In the genomic region with DNA sequence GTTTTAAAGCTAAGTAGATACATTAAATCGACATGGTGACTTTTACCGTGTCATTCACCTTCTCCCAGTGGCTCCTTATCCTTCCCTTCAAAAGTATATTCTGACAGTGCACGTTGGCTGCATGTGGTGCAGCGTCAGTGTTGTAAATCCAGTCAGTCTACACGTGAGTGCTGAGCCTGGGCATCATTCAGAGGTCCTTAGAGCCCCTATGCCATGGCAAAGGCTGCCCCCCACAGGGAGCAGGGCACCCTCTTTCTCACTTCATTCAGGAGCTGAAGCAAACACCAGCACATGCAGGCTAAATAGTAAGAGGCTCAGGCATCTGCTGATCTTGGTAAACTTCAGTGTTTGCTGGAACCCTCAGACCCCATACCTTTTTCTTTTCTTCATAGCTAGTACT, we compare ENCODE assay signal across 18 cellular contexts. TPM values are rescaled to one million over a fixed set of nuclear protein-coding genes. Genes with fewer than 3 reads are reported as not detected.
DNase-seq lines count a peak whose midpoint lies in the region; ATAC-seq and TF ChIP-seq lines count a peak whose summit lies in the region.
"Had no signal": no experiment of that assay in that cellular context is flagged by ENCODE, and none has a peak within 500 bp of the region (broad histone marks: within the 10 kb centered on the region; RNA-seq: fewer than 3 reads in every experiment).

No MANE protein-coding gene starts in this region.

- CTCF ChIA-PET in activated CD4-positive, alpha-beta T cell treated with anti-CD3 and anti-CD28 coated beads, Interleukin-2, amount 10 ng/mL, durations not matched to agents 7 days and 5 days (lab: Charles Lee): interaction anchor here (0.8 to 3.3 kb wide), 6 partner anchors 10 to 169 kb away, joined by 3 to 17 read pairs (median 4); a partner anchor contains a TSS
- CTCF ChIA-PET in activated CD4-positive, alpha-beta memory T cell treated with anti-CD3 and anti-CD28 coated beads, Interleukin-2, amount 10 ng/mL, durations not matched to agents 7 days and 5 days (lab: Charles Lee): interaction anchor here (1.2 to 1.7 kb wide), 5 partner anchors 11 to 178 kb away, joined by 4 to 5 read pairs (median 5); a partner anchor contains a TSS
- CTCF ChIA-PET in GM10248 (lab: Yijun Ruan, JAX): interaction anchor here (1.5 to 3.1 kb wide), 5 partner anchors 8 to 42 kb away, joined by 3 to 12 read pairs (median 6); a partner anchor contains a TSS

- TF ChIP-seq CTCF in GM13976 (IDR thresholded peaks at IDR 0.05; ENCODE audit: borderline replicate concordance, control extremely low read depth, extremely low read depth, insufficient read depth, missing control alignments) (peak; percentile 1), GM10248 (IDR thresholded peaks at IDR 0.05; ENCODE audit: control extremely low read depth, extremely low read depth, low read depth, missing control alignments) (no peak)

- no peaks in the 10 kb centered on the region for H3K9me3 Mint-ChIP-seq in activated CD4-positive, alpha-beta T cell treated with anti-CD3 and anti-CD28 coated beads, Interleukin-2, amount 10 ng/mL, durations not matched to agents 7 days and 5 days
- no peaks in the 10 kb centered on the region for H3K9me3 Mint-ChIP-seq in activated CD4-positive, alpha-beta memory T cell treated with anti-CD3 and anti-CD28 coated beads, Interleukin-2, amount 10 ng/mL, durations not matched to agents 7 days and 5 days
- H3K9me3 Mint-ChIP-seq in natural killer cell treated with Interleukin-12 subunit alpha and Interleukin-12 subunit beta and Interleukin-15 and Interleukin-18, amount 100 ng/mL, for 72 hours: no peaks in the 10 kb centered on the region

- H3K4me3 Mint-ChIP-seq in activated CD4-positive, alpha-beta T cell treated with anti-CD3 and anti-CD28 coated beads, Interleukin-2, amount 10 ng/mL, durations not matched to agents 7 days and 5 days: no peak overlapping the region
- no peak overlapping the region for H3K4me3 Mint-ChIP-seq in activated CD4-positive, alpha-beta memory T cell treated with anti-CD3 and anti-CD28 coated beads, Interleukin-2, amount 10 ng/mL, durations not matched to agents 7 days and 5 days
- H3K4me3 Mint-ChIP-seq in natural killer cell treated with Interleukin-12 subunit alpha and Interleukin-12 subunit beta and Interleukin-15 and Interleukin-18, amount 100 ng/mL, for 72 hours: no peak overlapping the region
- H3K4me3 Mint-ChIP-seq: CD14-positive monocyte had no signal

- in situ Hi-C loops in GM13976 (cut with MboI; ENCODE audit: low sequenced_read_pairs, unreplicated experiment): no loop called here

- DNase-seq in activated CD4-positive, alpha-beta T cell treated with anti-CD3 and anti-CD28 coated beads, Interleukin-2, amount 10 ng/mL, durations not matched to agents 7 days and 5 days: no peak
- no peak for DNase-seq in activated CD4-positive, alpha-beta T cell treated with anti-CD3 and anti-CD28 coated beads for 4 hours
- DNase-seq in GM13976 (ENCODE audit: low spot score) (no peak), GM10248 (ENCODE audit: extremely low spot score) (no peak), dermis blood vessel endothelial cell (no peak), cerebellar cortex (ENCODE audit: low spot score) (no peak)
- no peak for DNase-seq in activated CD4-positive, alpha-beta memory T cell treated with anti-CD3 and anti-CD28 coated beads, Interleukin-2, amount 10 ng/mL, durations not matched to agents 7 days and 5 days
- no peak for DNase-seq in natural killer cell treated with Interleukin-12 subunit alpha and Interleukin-12 subunit beta and Interleukin-15 and Interleukin-18, amount 100 ng/mL, for 72 hours (ENCODE audit: low spot score)
- DNase-seq: activated gamma-delta T cell; DMS79 treated with DMSO at 0.1 percent for 48 hours; left ventricle myocardium superior; MM.1S; mucosa of descending colon; NCI-H1694; NCI-H2227 treated with DMSO at 0.1 percent for 48 hours; stimulated activated CD4-positive, alpha-beta T cell treated with anti-CD3 and anti-CD28 coated beads, Interleukin-12 subunit alpha, Interleukin-12 subunit beta, amount 100 ng/mL, for 4 hours; testis had no signal

- H3K4me1 Mint-ChIP-seq in activated CD4-positive, alpha-beta T cell treated with anti-CD3 and anti-CD28 coated beads, Interleukin-2, amount 10 ng/mL, durations not matched to agents 7 days and 5 days: peaks cover 43% of the 10 kb centered on the region
- peaks cover 59% of the 10 kb centered on the region for H3K4me1 Mint-ChIP-seq in activated CD4-positive, alpha-beta memory T cell treated with anti-CD3 and anti-CD28 coated beads, Interleukin-2, amount 10 ng/mL, durations not matched to agents 7 days and 5 days
- peaks cover 39 to 42% of the 10 kb centered on the region in 2 donors for H3K4me1 Mint-ChIP-seq in natural killer cell treated with Interleukin-12 subunit alpha and Interleukin-12 subunit beta and Interleukin-15 and Interleukin-18, amount 100 ng/mL, for 72 hours (ENCODE audit: low read depth in 2 of 2)
- H3K4me1 Mint-ChIP-seq: CD14-positive monocyte had no signal

- no peak for ATAC-seq in natural killer cell treated with Interleukin-12 subunit alpha and Interleukin-12 subunit beta and Interleukin-15 and Interleukin-18, amount 100 ng/mL, for 72 hours
- ATAC-seq: left ventricle myocardium superior, mucosa of descending colon had no signal

- POLR2A ChIA-PET in activated CD4-positive, alpha-beta T cell treated with anti-CD3 and anti-CD28 coated beads, Interleukin-2, amount 10 ng/mL, durations not matched to agents 7 days and 5 days (lab: Charles Lee): no interaction called here
- POLR2A ChIA-PET in activated CD4-positive, alpha-beta memory T cell treated with anti-CD3 and anti-CD28 coated beads, Interleukin-2, amount 10 ng/mL, durations not matched to agents 7 days and 5 days (lab: Charles Lee): interaction anchor here (0.7 to 2.9 kb wide), 5 partner anchors 11 to 167 kb away, joined by 3 to 8 read pairs (median 3); a partner anchor contains a TSS
- POLR2A ChIA-PET in GM10248 (lab: Yijun Ruan, JAX): no interaction called here

- H3K36me3 Mint-ChIP-seq in activated CD4-positive, alpha-beta T cell treated with anti-CD3 and anti-CD28 coated beads, Interleukin-2, amount 10 ng/mL, durations not matched to agents 7 days and 5 days (ENCODE audit: low read depth): peaks cover 68% of the 10 kb centered on the region
- H3K36me3 Mint-ChIP-seq in activated CD4-positive, alpha-beta memory T cell treated with anti-CD3 and anti-CD28 coated beads, Interleukin-2, amount 10 ng/mL, durations not matched to agents 7 days and 5 days (ENCODE audit: low read depth): peaks cover 82% of the 10 kb centered on the region
- H3K36me3 Mint-ChIP-seq in natural killer cell treated with Interleukin-12 subunit alpha and Interleukin-12 subunit beta and Interleukin-15 and Interleukin-18, amount 100 ng/mL, for 72 hours: peaks cover 24% of the 10 kb centered on the region
- H3K36me3 Mint-ChIP-seq: CD14-positive monocyte had no signal

- H3K27ac Mint-ChIP-seq in activated CD4-positive, alpha-beta T cell treated with anti-CD3 and anti-CD28 coated beads, Interleukin-2, amount 10 ng/mL, durations not matched to agents 7 days and 5 days: peak overlapping the region; percentile 69
- H3K27ac Mint-ChIP-seq in activated CD4-positive, alpha-beta memory T cell treated with anti-CD3 and anti-CD28 coated beads, Interleukin-2, amount 10 ng/mL, durations not matched to agents 7 days and 5 days: peak overlapping the region; percentile 45
- peak overlapping the region; percentile 43 to 77 for H3K27ac Mint-ChIP-seq in natural killer cell treated with Interleukin-12 subunit alpha and Interleukin-12 subunit beta and Interleukin-15 and Interleukin-18, amount 100 ng/mL, for 72 hours
- H3K27ac Mint-ChIP-seq: CD14-positive monocyte had no signal

- H3K27me3 Mint-ChIP-seq in activated CD4-positive, alpha-beta T cell treated with anti-CD3 and anti-CD28 coated beads, Interleukin-2, amount 10 ng/mL, durations not matched to agents 7 days and 5 days: no peaks in the 10 kb centered on the region
- H3K27me3 Mint-ChIP-seq in activated CD4-positive, alpha-beta memory T cell treated with anti-CD3 and anti-CD28 coated beads, Interleukin-2, amount 10 ng/mL, durations not matched to agents 7 days and 5 days: no peaks in the 10 kb centered on the region
- no peaks in the 10 kb centered on the region for H3K27me3 Mint-ChIP-seq in natural killer cell treated with Interleukin-12 subunit alpha and Interleukin-12 subunit beta and Interleukin-15 and Interleukin-18, amount 100 ng/mL, for 72 hours

RNA-seq across cellular contexts. Expression of a gene that starts 43.3 kb away (rescaled TPM):
- total RNA-seq in activated CD4-positive, alpha-beta T cell treated with anti-CD3 and anti-CD28 coated beads, Interleukin-2, amount 10 ng/mL, durations not matched to agents 7 days and 5 days: 100 to 1,000 TPM; 185 to 204 TPM
- 100 to 1,000 TPM; 200 to 208 TPM for total RNA-seq in activated CD4-positive, alpha-beta memory T cell treated with anti-CD3 and anti-CD28 coated beads, Interleukin-2, amount 10 ng/mL, durations not matched to agents 7 days and 5 days
- 100 to 1,000 TPM; 154 to 241 TPM for total RNA-seq in natural killer cell treated with Interleukin-12 subunit alpha and Interleukin-12 subunit beta and Interleukin-15 and Interleukin-18, amount 100 ng/mL, for 72 hours
- total RNA-seq in dermis blood vessel endothelial cell: 0.37 and 0.51 TPM in 2 replicates

Comparison
In these comparisons a context has a peak if more than half of its experiments do, and no peak if none do; other contexts are left out.
1. RNA of a gene that starts 43.3 kb away (total RNA-seq): 154 to 241 TPM in natural killer cell treated with Interleukin-12 subunit alpha and Interleukin-12 subunit beta and Interleukin-15 and Interleukin-18, amount 100 ng/mL, for 72 hours, 200 to 208 TPM in activated CD4-positive, alpha-beta memory T cell treated with anti-CD3 and anti-CD28 coated beads, Interleukin-2, amount 10 ng/mL, durations not matched to agents 7 days and 5 days and 185 to 204 TPM in activated CD4-positive, alpha-beta T cell treated with anti-CD3 and anti-CD28 coated beads, Interleukin-2, amount 10 ng/mL, durations not matched to agents 7 days and 5 days; 0.37 to 0.51 TPM in dermis blood vessel endothelial cell; every median in the first group is over 100 times any median in the second.
2. Peak in every context shown above with its lines, with median percentiles within 50 percentile points of each other: H3K27ac Mint-ChIP-seq.